ENCODE assay signal across 1 cellular context in the genomic region with DNA sequence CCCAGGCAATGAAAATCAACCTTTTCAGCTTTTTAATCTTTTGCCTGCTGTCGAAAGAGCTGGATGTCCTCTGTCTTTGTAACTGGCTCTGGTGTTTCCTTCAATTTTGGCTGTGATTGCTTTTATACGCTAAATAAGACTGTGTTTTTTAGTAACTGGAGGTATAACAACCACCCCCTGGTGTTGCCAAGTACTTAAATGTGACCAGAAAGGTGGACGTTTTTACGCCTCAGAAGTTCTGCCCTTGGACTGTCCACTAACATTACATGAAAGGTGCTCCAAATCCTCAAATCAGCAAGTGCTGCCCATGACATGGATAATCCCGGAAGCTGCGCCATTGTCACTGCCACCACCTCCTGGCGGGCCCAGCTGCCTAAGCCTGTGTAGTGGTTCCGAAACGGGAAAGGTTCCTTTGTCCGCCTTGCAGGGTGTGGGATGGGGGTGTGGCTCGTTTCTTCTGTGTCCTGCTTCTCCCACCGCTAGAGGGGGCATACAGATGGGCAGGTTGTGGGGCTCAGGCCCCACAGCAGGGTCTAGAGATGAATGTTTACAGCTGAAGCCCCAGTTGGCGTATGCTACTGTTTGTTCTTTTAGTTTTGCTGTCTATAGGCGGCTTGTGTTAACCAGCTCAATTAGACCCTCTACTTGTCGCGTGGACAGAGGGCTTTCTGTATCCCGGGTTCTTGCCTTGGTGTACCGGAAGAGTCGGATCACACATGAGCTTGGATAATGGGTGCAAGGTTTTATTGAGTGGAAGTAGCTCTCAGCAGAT.
TF ChIP-seq lines count a peak whose summit lies in the region.

No MANE protein-coding gene starts in this region.

TF ChIP-seq in K562, 482 proteins besides CTCF, POLR2A, EP300 and RAD21 (continued from another document and continues in another):
- TF ChIP-seq, protein P1, sequence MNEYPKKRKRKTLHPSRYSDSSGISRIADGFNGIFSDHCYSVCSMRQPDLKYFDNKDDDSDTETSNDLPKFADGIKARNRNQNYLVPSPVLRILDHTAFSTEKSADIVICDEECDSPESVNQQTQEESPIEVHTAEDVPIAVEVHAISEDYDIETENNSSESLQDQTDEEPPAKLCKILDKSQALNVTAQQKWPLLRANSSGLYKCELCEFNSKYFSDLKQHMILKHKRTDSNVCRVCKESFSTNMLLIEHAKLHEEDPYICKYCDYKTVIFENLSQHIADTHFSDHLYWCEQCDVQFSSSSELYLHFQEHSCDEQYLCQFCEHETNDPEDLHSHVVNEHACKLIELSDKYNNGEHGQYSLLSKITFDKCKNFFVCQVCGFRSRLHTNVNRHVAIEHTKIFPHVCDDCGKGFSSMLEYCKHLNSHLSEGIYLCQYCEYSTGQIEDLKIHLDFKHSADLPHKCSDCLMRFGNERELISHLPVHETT (CRISPR knock-in tag; conservative IDR thresholded peaks at IDR 0.05 in 1 of 2, IDR thresholded peaks at IDR 0.05 in 1 of 2), result 0 out of 4 replicates have a peak, but pooled peaks of 1 of the 2 experiments have one; percentile 28
- TF ChIP-seq SNRNP70 (optimal IDR thresholded peaks at IDR 0.05; ENCODE audit: low read depth, low read length) (peak; percentile 61), NR2C1 (IDR thresholded peaks at IDR 0.05) (peak; percentile 35; the same call in 1 of the 2 replicates), NR2C1 (tag; IDR thresholded peaks at IDR 0.05) (no peak), ZFP36 (IDR thresholded peaks at IDR 0.05; ENCODE audit: low read depth, low read length, partially characterized antibody) (peak; percentile 24), PTTG1 (tag; IDR thresholded peaks at IDR 0.05; ENCODE audit: low read depth) (0 out of 2 replicates have a peak, but pooled peaks have one; percentile 34), U2AF2 (optimal IDR thresholded peaks at IDR 0.05; ENCODE audit: low read depth, low read length) (no peak), HDAC2 (IDR thresholded peaks at IDR 0.05) (peak; percentile 74; the same call in 1 of the 2 replicates), ZNF354B (CRISPR knock-in tag; IDR thresholded peaks at IDR 0.05) (peak; percentile 62; the same call in 1 of the 2 replicates), EHMT2 (IDR thresholded peaks at IDR 0.05) (0 out of 2 replicates have a peak, but pooled peaks have one; percentile 36), SP1 (CRISPR knock-in tag; IDR thresholded peaks at IDR 0.05) (peak; percentile 93), KLF13 (tag; IDR thresholded peaks at IDR 0.05; ENCODE audit: borderline replicate concordance, low read depth) (peak; percentile 99), BCOR (IDR thresholded peaks at IDR 0.05) (peak; percentile 38), CBX3 (IDR thresholded peaks at IDR 0.05; ENCODE audit: borderline replicate concordance in 1 of 2, low read length in 2 of 2) (peak in 1 of 2 experiments; percentile 54; a peak in 1 of 3 replicates), ZNF384 (IDR thresholded peaks at IDR 0.05; ENCODE audit: low read depth, low read length) (peak; percentile 79), ARID1B (IDR thresholded peaks at IDR 0.05) (peak; percentile 44), ZKSCAN1 (IDR thresholded peaks at IDR 0.05; ENCODE audit: low read depth, low read length) (peak; percentile 58; the same call in 1 of the 2 replicates), MAFG (tag; conservative IDR thresholded peaks at IDR 0.05) (no peak), MEF2A (IDR thresholded peaks at IDR 0.05; ENCODE audit: control insufficient read depth, low read depth, low read length) (peak; percentile 52; the same call in 1 of the 2 replicates), RUNX1 (IDR thresholded peaks at IDR 0.05; ENCODE audit: low read depth) (peak; percentile 43; the same call in 1 of the 2 replicates), TBL1XR1 (IDR thresholded peaks at IDR 0.05; ENCODE audit: low read length in 2 of 2) (peak; percentile 67 to 87; a peak in 3 of 4 replicates), ZNF3 (CRISPR knock-in tag; IDR thresholded peaks at IDR 0.05) (no peak), STAG1 (CRISPR knock-in tag; IDR thresholded peaks at IDR 0.05; ENCODE audit: borderline replicate concordance) (no peak), TEAD1 (CRISPR knock-in tag; IDR thresholded peaks at IDR 0.05) (no peak), ATF1 (CRISPR knock-in tag; IDR thresholded peaks at IDR 0.05) (no peak), ATF1 (tag; IDR thresholded peaks at IDR 0.05) (0 out of 2 replicates have a peak, but pooled peaks have one; percentile 11), ZFPM2 (CRISPR knock-in tag; IDR thresholded peaks at IDR 0.05) (0 out of 2 replicates have a peak, but pooled peaks have one; percentile 32), ILK (tag; IDR thresholded peaks at IDR 0.05; ENCODE audit: borderline replicate concordance, low read depth) (0 out of 2 replicates have a peak, but pooled peaks have one; percentile 14), SIN3B (IDR thresholded peaks at IDR 0.05; ENCODE audit: low read depth) (peak; percentile 23; the same call in 1 of the 2 replicates)
- TF ChIP-seq, protein P2, sequence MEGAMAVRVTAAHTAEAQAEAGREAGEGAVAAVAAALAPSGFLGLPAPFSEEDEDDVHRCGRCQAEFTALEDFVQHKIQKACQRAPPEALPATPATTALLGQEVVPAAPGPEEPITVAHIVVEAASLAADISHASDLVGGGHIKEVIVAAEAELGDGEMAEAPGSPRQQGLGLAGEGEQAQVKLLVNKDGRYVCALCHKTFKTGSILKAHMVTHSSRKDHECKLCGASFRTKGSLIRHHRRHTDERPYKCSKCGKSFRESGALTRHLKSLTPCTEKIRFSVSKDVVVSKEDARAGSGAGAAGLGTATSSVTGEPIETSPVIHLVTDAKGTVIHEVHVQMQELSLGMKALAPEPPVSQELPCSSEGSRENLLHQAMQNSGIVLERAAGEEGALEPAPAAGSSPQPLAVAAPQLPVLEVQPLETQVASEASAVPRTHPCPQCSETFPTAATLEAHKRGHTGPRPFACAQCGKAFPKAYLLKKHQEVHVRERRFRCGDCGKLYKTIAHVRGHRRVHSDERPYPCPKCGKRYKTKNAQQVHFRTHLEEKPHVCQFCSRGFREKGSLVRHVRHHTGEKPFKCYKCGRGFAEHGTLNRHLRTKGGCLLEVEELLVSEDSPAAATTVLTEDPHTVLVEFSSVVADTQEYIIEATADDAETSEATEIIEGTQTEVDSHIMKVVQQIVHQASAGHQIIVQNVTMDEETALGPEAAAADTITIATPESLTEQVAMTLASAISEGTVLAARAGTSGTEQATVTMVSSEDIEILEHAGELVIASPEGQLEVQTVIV (CRISPR knock-in tag; IDR thresholded peaks at IDR 0.05; ENCODE audit: borderline replicate concordance), result no peak
- TF ChIP-seq, protein P3, sequence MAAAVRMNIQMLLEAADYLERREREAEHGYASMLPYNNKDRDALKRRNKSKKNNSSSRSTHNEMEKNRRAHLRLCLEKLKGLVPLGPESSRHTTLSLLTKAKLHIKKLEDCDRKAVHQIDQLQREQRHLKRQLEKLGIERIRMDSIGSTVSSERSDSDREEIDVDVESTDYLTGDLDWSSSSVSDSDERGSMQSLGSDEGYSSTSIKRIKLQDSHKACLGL (CRISPR knock-in tag; IDR thresholded peaks at IDR 0.05; ENCODE audit: borderline replicate concordance, poor library complexity, severe bottlenecking), result peak; percentile 39
- TF ChIP-seq, protein P4, sequence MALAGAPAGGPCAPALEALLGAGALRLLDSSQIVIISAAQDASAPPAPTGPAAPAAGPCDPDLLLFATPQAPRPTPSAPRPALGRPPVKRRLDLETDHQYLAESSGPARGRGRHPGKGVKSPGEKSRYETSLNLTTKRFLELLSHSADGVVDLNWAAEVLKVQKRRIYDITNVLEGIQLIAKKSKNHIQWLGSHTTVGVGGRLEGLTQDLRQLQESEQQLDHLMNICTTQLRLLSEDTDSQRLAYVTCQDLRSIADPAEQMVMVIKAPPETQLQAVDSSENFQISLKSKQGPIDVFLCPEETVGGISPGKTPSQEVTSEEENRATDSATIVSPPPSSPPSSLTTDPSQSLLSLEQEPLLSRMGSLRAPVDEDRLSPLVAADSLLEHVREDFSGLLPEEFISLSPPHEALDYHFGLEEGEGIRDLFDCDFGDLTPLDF (CRISPR knock-in tag; IDR thresholded peaks at IDR 0.05), result peak; percentile 53; the same call in 1 of the 2 replicates
- TF ChIP-seq, protein P5, sequence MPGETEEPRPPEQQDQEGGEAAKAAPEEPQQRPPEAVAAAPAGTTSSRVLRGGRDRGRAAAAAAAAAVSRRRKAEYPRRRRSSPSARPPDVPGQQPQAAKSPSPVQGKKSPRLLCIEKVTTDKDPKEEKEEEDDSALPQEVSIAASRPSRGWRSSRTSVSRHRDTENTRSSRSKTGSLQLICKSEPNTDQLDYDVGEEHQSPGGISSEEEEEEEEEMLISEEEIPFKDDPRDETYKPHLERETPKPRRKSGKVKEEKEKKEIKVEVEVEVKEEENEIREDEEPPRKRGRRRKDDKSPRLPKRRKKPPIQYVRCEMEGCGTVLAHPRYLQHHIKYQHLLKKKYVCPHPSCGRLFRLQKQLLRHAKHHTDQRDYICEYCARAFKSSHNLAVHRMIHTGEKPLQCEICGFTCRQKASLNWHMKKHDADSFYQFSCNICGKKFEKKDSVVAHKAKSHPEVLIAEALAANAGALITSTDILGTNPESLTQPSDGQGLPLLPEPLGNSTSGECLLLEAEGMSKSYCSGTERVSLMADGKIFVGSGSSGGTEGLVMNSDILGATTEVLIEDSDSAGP (CRISPR knock-in tag; IDR thresholded peaks at IDR 0.05), result peak; percentile 72; the same call in 1 of the 2 replicates
- TF ChIP-seq, protein P6, sequence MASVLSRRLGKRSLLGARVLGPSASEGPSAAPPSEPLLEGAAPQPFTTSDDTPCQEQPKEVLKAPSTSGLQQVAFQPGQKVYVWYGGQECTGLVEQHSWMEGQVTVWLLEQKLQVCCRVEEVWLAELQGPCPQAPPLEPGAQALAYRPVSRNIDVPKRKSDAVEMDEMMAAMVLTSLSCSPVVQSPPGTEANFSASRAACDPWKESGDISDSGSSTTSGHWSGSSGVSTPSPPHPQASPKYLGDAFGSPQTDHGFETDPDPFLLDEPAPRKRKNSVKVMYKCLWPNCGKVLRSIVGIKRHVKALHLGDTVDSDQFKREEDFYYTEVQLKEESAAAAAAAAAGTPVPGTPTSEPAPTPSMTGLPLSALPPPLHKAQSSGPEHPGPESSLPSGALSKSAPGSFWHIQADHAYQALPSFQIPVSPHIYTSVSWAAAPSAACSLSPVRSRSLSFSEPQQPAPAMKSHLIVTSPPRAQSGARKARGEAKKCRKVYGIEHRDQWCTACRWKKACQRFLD (CRISPR knock-in tag; IDR thresholded peaks at IDR 0.05), result no peak
- TF ChIP-seq, protein P7, sequence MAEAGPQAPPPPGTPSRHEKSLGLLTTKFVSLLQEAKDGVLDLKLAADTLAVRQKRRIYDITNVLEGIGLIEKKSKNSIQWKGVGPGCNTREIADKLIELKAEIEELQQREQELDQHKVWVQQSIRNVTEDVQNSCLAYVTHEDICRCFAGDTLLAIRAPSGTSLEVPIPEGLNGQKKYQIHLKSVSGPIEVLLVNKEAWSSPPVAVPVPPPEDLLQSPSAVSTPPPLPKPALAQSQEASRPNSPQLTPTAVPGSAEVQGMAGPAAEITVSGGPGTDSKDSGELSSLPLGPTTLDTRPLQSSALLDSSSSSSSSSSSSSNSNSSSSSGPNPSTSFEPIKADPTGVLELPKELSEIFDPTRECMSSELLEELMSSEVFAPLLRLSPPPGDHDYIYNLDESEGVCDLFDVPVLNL (CRISPR knock-in tag; IDR thresholded peaks at IDR 0.05; ENCODE audit: low read depth), result 0 out of 2 replicates have a peak, but pooled peaks have one; percentile 52
- TF ChIP-seq, protein P8, sequence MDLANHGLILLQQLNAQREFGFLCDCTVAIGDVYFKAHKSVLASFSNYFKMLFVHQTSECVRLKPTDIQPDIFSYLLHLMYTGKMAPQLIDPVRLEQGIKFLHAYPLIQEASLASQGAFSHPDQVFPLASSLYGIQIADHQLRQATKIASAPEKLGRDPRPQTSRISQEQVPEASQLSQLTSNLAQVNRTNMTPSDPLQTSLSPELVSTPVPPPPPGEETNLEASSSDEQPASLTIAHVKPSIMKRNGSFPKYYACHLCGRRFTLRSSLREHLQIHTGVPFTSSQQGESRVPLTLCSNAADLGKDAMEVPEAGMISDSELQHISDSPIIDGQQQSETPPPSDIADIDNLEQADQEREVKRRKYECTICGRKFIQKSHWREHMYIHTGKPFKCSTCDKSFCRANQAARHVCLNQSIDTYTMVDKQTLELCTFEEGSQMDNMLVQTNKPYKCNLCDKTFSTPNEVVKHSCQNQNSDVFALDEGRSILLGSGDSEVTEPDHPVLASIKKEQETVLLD (IDR thresholded peaks at IDR 0.05), result peak; percentile 32; the same call in 1 of the 2 replicates
- TF ChIP-seq, protein P9, sequence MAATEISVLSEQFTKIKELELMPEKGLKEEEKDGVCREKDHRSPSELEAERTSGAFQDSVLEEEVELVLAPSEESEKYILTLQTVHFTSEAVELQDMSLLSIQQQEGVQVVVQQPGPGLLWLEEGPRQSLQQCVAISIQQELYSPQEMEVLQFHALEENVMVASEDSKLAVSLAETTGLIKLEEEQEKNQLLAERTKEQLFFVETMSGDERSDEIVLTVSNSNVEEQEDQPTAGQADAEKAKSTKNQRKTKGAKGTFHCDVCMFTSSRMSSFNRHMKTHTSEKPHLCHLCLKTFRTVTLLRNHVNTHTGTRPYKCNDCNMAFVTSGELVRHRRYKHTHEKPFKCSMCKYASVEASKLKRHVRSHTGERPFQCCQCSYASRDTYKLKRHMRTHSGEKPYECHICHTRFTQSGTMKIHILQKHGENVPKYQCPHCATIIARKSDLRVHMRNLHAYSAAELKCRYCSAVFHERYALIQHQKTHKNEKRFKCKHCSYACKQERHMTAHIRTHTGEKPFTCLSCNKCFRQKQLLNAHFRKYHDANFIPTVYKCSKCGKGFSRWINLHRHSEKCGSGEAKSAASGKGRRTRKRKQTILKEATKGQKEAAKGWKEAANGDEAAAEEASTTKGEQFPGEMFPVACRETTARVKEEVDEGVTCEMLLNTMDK (IDR thresholded peaks at IDR 0.05; ENCODE audit: borderline replicate concordance, insufficient read depth, low read depth, low read length, poor library complexity, severe bottlenecking), result peak; percentile 81
- TF ChIP-seq, protein P10, sequence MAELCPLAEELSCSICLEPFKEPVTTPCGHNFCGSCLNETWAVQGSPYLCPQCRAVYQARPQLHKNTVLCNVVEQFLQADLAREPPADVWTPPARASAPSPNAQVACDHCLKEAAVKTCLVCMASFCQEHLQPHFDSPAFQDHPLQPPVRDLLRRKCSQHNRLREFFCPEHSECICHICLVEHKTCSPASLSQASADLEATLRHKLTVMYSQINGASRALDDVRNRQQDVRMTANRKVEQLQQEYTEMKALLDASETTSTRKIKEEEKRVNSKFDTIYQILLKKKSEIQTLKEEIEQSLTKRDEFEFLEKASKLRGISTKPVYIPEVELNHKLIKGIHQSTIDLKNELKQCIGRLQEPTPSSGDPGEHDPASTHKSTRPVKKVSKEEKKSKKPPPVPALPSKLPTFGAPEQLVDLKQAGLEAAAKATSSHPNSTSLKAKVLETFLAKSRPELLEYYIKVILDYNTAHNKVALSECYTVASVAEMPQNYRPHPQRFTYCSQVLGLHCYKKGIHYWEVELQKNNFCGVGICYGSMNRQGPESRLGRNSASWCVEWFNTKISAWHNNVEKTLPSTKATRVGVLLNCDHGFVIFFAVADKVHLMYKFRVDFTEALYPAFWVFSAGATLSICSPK (IDR thresholded peaks at IDR 0.05; ENCODE audit: borderline replicate concordance), result no peak
- TF ChIP-seq, protein P11, sequence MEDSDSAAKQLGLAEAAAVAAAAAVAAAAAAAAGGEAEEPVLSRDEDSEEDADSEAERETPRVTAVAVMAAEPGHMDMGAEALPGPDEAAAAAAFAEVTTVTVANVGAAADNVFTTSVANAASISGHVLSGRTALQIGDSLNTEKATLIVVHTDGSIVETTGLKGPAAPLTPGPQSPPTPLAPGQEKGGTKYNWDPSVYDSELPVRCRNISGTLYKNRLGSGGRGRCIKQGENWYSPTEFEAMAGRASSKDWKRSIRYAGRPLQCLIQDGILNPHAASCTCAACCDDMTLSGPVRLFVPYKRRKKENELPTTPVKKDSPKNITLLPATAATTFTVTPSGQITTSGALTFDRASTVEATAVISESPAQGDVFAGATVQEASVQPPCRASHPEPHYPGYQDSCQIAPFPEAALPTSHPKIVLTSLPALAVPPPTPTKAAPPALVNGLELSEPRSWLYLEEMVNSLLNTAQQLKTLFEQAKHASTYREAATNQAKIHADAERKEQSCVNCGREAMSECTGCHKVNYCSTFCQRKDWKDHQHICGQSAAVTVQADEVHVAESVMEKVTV (CRISPR knock-in tag; IDR thresholded peaks at IDR 0.05), result peak; percentile 58; the same call in 1 of the 2 replicates
